Comparison of ENCODE assay signal across 1 cellular context in the genomic region with DNA sequence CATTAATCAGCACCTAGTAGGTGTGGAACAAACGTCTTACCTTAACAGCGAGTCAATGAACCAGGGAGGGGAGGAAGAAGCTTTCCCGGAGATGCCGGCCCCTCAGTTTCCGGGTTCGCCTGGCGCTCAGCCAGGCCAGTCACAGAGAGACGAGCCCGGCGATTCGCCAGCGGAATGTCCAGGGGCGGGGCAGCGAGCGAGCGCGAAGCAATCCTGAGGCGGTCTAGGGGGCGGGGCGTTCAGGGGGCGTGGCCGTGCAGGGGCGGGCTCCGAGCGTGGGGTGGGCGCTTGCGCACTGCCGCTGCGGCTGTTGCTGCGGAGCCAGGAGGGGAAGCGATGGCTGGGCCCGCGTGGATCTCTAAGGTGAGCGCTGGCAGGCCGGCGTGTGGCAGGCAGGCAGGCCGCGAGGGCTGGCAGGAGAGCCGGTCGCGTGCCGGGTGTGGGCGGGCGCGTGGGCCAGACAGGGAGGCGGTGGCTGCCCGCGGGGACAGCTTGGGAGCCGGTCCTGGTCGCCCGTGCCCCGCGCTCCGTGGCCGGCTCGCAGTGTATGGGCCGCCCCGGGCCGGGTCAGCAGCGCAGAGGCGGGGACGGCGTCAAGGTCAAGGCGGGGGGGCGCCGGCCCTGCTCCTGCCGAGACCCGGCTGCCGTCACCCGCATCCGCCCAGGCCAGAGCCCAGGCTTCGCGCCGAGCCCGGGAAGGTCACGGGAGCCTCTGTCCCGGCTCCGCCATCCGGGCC.
TF ChIP-seq lines count a peak whose summit lies in the region.

Gene IDH3A (plus strand): TSS at position 295 of the 737 bp plus-strand sequence. CDS start 42 bp downstream, at position 337.

TF ChIP-seq in HepG2, 621 proteins besides CTCF, POLR2A, EP300 and RAD21 (continued from another document and continues in another):
- TF ChIP-seq, protein P1, sequence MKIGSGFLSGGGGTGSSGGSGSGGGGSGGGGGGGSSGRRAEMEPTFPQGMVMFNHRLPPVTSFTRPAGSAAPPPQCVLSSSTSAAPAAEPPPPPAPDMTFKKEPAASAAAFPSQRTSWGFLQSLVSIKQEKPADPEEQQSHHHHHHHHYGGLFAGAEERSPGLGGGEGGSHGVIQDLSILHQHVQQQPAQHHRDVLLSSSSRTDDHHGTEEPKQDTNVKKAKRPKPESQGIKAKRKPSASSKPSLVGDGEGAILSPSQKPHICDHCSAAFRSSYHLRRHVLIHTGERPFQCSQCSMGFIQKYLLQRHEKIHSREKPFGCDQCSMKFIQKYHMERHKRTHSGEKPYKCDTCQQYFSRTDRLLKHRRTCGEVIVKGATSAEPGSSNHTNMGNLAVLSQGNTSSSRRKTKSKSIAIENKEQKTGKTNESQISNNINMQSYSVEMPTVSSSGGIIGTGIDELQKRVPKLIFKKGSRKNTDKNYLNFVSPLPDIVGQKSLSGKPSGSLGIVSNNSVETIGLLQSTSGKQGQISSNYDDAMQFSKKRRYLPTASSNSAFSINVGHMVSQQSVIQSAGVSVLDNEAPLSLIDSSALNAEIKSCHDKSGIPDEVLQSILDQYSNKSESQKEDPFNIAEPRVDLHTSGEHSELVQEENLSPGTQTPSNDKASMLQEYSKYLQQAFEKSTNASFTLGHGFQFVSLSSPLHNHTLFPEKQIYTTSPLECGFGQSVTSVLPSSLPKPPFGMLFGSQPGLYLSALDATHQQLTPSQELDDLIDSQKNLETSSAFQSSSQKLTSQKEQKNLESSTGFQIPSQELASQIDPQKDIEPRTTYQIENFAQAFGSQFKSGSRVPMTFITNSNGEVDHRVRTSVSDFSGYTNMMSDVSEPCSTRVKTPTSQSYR (CRISPR knock-in tag; IDR thresholded peaks at IDR 0.05; ENCODE audit: borderline replicate concordance): no peak
- TF ChIP-seq PLRG1 (conservative IDR thresholded peaks at IDR 0.05) (no peak), MAFK (conservative IDR thresholded peaks at IDR 0.05 in 1 of 2, IDR thresholded peaks at IDR 0.05 in 1 of 2; ENCODE audit: low read length in 2 of 2) (no peak), RXRB (CRISPR knock-in tag; IDR thresholded peaks at IDR 0.05; ENCODE audit: borderline replicate concordance) (peak; percentile 13; the same call in 1 of the 2 replicates), ZNF570 (CRISPR knock-in tag; IDR thresholded peaks at IDR 0.05; ENCODE audit: borderline replicate concordance) (no peak), FOXK1 (CRISPR knock-in tag; IDR thresholded peaks at IDR 0.05; ENCODE audit: borderline replicate concordance, low read depth) (no peak), FOXC1 (CRISPR knock-in tag; IDR thresholded peaks at IDR 0.05; ENCODE audit: borderline replicate concordance) (no peak), ASH2L (IDR thresholded peaks at IDR 0.05; ENCODE audit: insufficient read length, low read depth, low read length) (peak; percentile 7), STAT6 (CRISPR knock-in tag; IDR thresholded peaks at IDR 0.05; ENCODE audit: borderline replicate concordance) (no peak), TCF12 (IDR thresholded peaks at IDR 0.05) (no peak), TCF12 (CRISPR knock-in tag; IDR thresholded peaks at IDR 0.05) (no peak), BHLHE40 (IDR thresholded peaks at IDR 0.05; ENCODE audit: low read length) (no peak; the same call in 1 of the 2 replicates), HDAC6 (IDR thresholded peaks at IDR 0.05; ENCODE audit: low read depth, low read length) (no peak), ZNF124 (CRISPR knock-in tag; IDR thresholded peaks at IDR 0.05) (no peak), ZNF451 (CRISPR knock-in tag; IDR thresholded peaks at IDR 0.05) (0 out of 2 replicates have a peak, but pooled peaks have one; percentile 30), HMGXB4 (CRISPR knock-in tag; IDR thresholded peaks at IDR 0.05; ENCODE audit: borderline replicate concordance in 1 of 2, low read depth in 1 of 2) (peak in 1 of 2 experiments; percentile 44; a peak in 1 of 4 replicates), PRDM4 (CRISPR knock-in tag; IDR thresholded peaks at IDR 0.05; ENCODE audit: borderline replicate concordance) (no peak), MBD4 (IDR thresholded peaks at IDR 0.05; ENCODE audit: borderline replicate concordance, low read length) (no peak), SIX4 (CRISPR knock-in tag; IDR thresholded peaks at IDR 0.05) (no peak), POGZ (CRISPR knock-in tag; IDR thresholded peaks at IDR 0.05) (0 out of 2 replicates have a peak, but pooled peaks have one; percentile 18), ZNF382 (CRISPR knock-in tag; IDR thresholded peaks at IDR 0.05; ENCODE audit: borderline replicate concordance) (no peak), ZNF646 (CRISPR knock-in tag; IDR thresholded peaks at IDR 0.05) (no peak), NCOR1 (IDR thresholded peaks at IDR 0.05; ENCODE audit: borderline replicate concordance, low read length) (no peak; the same call in 1 of the 2 replicates), ZNF644 (CRISPR knock-in tag; IDR thresholded peaks at IDR 0.05; ENCODE audit: low read depth) (no peak), MTF1 (CRISPR knock-in tag; IDR thresholded peaks at IDR 0.05) (no peak), ZKSCAN8 (CRISPR knock-in tag; IDR thresholded peaks at IDR 0.05; ENCODE audit: borderline replicate concordance) (no peak), GABPA (IDR thresholded peaks at IDR 0.05; ENCODE audit: low read depth, low read length) (peak; percentile 64), GABPA (CRISPR knock-in tag; IDR thresholded peaks at IDR 0.05; ENCODE audit: low read depth) (peak; percentile 91), U2AF1 (optimal IDR thresholded peaks at IDR 0.05; ENCODE audit: low read depth, low read length) (no peak), BRCA1 (CRISPR knock-in tag; IDR thresholded peaks at IDR 0.05) (no peak), TEAD3 (CRISPR knock-in tag; optimal IDR thresholded peaks at IDR 0.05; ENCODE audit: borderline replicate concordance) (peak; percentile 19), BATF2 (CRISPR knock-in tag; IDR thresholded peaks at IDR 0.05) (no peak), ZNF724P (CRISPR knock-in tag; IDR thresholded peaks at IDR 0.05; ENCODE audit: borderline replicate concordance) (peak; percentile 46; the same call in 1 of the 2 replicates)
- TF ChIP-seq, protein P2, sequence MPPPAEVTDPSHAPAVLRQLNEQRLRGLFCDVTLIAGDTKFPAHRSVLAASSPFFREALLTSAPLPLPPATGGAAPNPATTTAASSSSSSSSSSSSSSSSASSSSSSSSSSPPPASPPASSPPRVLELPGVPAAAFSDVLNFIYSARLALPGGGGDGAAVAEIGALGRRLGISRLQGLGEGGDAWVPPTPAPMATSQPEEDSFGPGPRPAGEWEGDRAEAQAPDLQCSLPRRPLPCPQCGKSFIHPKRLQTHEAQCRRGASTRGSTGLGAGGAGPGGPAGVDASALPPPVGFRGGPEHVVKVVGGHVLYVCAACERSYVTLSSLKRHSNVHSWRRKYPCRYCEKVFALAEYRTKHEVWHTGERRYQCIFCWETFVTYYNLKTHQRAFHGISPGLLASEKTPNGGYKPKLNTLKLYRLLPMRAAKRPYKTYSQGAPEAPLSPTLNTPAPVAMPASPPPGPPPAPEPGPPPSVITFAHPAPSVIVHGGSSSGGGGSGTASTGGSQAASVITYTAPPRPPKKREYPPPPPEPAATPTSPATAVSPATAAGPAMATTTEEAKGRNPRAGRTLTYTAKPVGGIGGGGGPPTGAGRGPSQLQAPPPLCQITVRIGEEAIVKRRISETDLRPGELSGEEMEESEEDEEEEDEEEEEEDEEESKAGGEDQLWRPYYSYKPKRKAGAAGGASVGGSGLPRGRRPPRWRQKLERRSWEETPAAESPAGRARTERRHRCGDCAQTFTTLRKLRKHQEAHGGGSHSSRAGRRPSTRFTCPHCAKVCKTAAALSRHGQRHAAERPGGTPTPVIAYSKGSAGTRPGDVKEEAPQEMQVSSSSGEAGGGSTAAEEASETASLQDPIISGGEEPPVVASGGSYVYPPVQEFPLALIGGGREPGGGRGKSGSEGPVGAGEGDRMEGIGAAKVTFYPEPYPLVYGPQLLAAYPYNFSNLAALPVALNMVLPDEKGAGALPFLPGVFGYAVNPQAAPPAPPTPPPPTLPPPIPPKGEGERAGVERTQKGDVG (CRISPR knock-in tag; IDR thresholded peaks at IDR 0.05; ENCODE audit: borderline replicate concordance): no peak
